1 cellular context compared by ENCODE assay signal in genomic region chr2:3620834-3621233, GRCh38.
A peak's percentile ranks its signal among the peaks of the same experiment; 100 is the strongest.
TF ChIP-seq lines count a peak whose summit lies in the region.

No MANE protein-coding gene starts in this region.

TF ChIP-seq in HepG2, 621 proteins besides CTCF, POLR2A, EP300 and RAD21 (continued from another document and continues in another):
- TF ChIP-seq KIAA2018 (CRISPR knock-in tag; IDR thresholded peaks at IDR 0.05; ENCODE audit: borderline replicate concordance) (no peak), ZNF574 (CRISPR knock-in tag; IDR thresholded peaks at IDR 0.05) (no peak), HMG20A (CRISPR knock-in tag; IDR thresholded peaks at IDR 0.05; ENCODE audit: borderline replicate concordance) (peak; percentile 41), SCMH1 (CRISPR knock-in tag; IDR thresholded peaks at IDR 0.05; ENCODE audit: borderline replicate concordance) (no peak), NFIC (IDR thresholded peaks at IDR 0.05; ENCODE audit: low read length) (peak; percentile 85; the same call in 1 of the 2 replicates), CC2D1A (CRISPR knock-in tag; IDR thresholded peaks at IDR 0.05) (no peak), GLMP (CRISPR knock-in tag; IDR thresholded peaks at IDR 0.05; ENCODE audit: borderline replicate concordance) (no peak), CSRNP1 (CRISPR knock-in tag; IDR thresholded peaks at IDR 0.05) (no peak), ZNF326 (CRISPR knock-in tag; IDR thresholded peaks at IDR 0.05; ENCODE audit: borderline replicate concordance) (no peak), ZKSCAN1 (IDR thresholded peaks at IDR 0.05; ENCODE audit: low read length) (no peak), ZNF577 (CRISPR knock-in tag; IDR thresholded peaks at IDR 0.05; ENCODE audit: borderline replicate concordance, low read depth) (no peak), SKI (IDR thresholded peaks at IDR 0.05; ENCODE audit: partially characterized antibody) (peak; percentile 83), IRF1 (CRISPR knock-in tag; IDR thresholded peaks at IDR 0.05; ENCODE audit: low read depth) (no peak), TERF1 (CRISPR knock-in tag; IDR thresholded peaks at IDR 0.05) (no peak), ZNF530 (CRISPR knock-in tag; IDR thresholded peaks at IDR 0.05; ENCODE audit: low read depth) (no peak), ZNF816 (CRISPR knock-in tag; IDR thresholded peaks at IDR 0.05; ENCODE audit: borderline replicate concordance) (no peak), TP53 (CRISPR knock-in tag; conservative IDR thresholded peaks at IDR 0.05) (no peak), HOXD1 (CRISPR knock-in tag; IDR thresholded peaks at IDR 0.05) (no peak), NR0B2 (CRISPR knock-in tag; IDR thresholded peaks at IDR 0.05) (no peak), U2AF1 (optimal IDR thresholded peaks at IDR 0.05; ENCODE audit: low read depth, low read length) (no peak), PREB (CRISPR knock-in tag; IDR thresholded peaks at IDR 0.05) (no peak), ZSCAN31 (CRISPR knock-in tag; IDR thresholded peaks at IDR 0.05; ENCODE audit: low read depth) (no peak), NONO (IDR thresholded peaks at IDR 0.05) (no peak), NONO (CRISPR knock-in tag; conservative IDR thresholded peaks at IDR 0.05) (peak; percentile 60; the same call in 1 of the 2 replicates)
- TF ChIP-seq, protein P1, sequence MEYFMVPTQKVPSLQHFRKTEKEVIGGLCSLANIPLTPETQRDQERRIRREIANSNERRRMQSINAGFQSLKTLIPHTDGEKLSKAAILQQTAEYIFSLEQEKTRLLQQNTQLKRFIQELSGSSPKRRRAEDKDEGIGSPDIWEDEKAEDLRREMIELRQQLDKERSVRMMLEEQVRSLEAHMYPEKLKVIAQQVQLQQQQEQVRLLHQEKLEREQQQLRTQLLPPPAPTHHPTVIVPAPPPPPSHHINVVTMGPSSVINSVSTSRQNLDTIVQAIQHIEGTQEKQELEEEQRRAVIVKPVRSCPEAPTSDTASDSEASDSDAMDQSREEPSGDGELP (IDR thresholded peaks at IDR 0.05; ENCODE audit: borderline replicate concordance, low read depth): peak; percentile 41; the same call in 1 of the 2 replicates
- TF ChIP-seq, protein P2, sequence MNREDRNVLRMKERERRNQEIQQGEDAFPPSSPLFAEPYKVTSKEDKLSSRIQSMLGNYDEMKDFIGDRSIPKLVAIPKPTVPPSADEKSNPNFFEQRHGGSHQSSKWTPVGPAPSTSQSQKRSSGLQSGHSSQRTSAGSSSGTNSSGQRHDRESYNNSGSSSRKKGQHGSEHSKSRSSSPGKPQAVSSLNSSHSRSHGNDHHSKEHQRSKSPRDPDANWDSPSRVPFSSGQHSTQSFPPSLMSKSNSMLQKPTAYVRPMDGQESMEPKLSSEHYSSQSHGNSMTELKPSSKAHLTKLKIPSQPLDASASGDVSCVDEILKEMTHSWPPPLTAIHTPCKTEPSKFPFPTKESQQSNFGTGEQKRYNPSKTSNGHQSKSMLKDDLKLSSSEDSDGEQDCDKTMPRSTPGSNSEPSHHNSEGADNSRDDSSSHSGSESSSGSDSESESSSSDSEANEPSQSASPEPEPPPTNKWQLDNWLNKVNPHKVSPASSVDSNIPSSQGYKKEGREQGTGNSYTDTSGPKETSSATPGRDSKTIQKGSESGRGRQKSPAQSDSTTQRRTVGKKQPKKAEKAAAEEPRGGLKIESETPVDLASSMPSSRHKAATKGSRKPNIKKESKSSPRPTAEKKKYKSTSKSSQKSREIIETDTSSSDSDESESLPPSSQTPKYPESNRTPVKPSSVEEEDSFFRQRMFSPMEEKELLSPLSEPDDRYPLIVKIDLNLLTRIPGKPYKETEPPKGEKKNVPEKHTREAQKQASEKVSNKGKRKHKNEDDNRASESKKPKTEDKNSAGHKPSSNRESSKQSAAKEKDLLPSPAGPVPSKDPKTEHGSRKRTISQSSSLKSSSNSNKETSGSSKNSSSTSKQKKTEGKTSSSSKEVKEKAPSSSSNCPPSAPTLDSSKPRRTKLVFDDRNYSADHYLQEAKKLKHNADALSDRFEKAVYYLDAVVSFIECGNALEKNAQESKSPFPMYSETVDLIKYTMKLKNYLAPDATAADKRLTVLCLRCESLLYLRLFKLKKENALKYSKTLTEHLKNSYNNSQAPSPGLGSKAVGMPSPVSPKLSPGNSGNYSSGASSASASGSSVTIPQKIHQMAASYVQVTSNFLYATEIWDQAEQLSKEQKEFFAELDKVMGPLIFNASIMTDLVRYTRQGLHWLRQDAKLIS (CRISPR knock-in tag; IDR thresholded peaks at IDR 0.05): no peak
- TF ChIP-seq, protein P3, sequence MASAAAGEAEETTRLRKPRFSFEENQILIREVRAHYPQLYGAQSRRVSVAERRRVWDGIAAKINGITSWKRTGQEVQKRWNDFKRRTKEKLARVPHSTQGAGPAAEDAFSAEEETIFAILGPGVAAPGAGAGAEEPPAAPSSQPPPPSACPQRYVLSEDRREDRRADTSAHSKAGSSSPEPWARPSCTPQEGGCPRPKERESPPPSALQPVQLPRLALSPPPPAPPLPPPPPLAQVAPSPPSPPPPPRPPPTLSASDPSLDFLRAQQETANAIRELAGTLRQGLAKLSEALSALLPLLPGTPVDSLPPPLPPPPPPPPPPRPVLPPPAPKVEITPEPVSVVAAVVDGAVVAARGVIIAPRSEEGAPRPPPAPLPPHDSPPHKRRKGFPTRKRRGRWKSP (CRISPR knock-in tag; IDR thresholded peaks at IDR 0.05): no peak
